9 cellular contexts compared by ENCODE assay signal in the genomic region with DNA sequence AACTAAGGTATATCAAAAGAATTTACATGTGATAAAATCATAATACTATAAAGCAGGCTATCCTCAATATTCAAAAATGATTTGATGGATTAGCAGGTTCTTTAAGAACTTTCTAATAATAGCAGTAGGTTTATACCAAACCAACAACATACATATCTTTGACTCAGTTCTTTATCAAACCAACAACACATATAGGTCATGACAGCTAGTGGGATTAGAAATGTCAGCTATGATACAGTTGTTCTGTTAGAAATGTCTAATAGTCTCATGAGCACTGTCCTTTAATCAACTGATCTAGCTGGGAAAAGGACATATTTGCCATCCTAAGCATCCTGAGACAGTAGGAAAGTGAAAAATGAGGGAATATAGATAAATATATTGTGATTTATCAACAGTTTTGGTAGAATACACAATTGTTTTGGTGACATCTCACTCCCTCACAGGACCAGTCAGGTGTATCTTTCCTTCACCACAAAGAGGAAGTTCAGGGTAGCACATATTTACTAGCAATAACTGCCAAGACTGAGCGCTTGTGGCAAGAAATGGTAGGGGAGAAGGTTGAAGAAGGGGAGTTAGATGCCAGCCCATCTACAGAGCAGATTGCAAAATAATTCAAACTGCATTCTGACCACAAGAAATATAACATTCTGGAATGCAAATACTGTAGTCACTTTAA.
A peak's percentile ranks its signal among the peaks of the same experiment; 100 is the strongest.
DNase-seq lines count a peak whose midpoint lies in the region; ATAC-seq and TF ChIP-seq lines count a peak whose summit lies in the region.
"Had no signal": no experiment of that assay in that cellular context is flagged by ENCODE, and none has a peak within 500 bp of the region (broad histone marks: within the 10 kb centered on the region; RNA-seq: fewer than 3 reads in every experiment).

No MANE protein-coding gene starts in this region.

- no peak for TF ChIP-seq CTCF in VCaP (conservative IDR thresholded peaks at IDR 0.05)
- TF ChIP-seq CTCF in A673 (conservative IDR thresholded peaks at IDR 0.05; ENCODE audit: low read depth, low read length): no peak

- no peaks in the 10 kb centered on the region for H3K27me3 ChIP-seq in BLaER1
- no peaks in the 10 kb centered on the region for H3K27me3 ChIP-seq in A673 (replicated peaks; ENCODE audit: insufficient read depth, low read depth, low read length, poor library complexity)

- DNase-seq in GM19238 (ENCODE audit: insufficient read length, low spot score) (peak; percentile 24), mesenteric fat pad (ENCODE audit: low spot score) (no peak), NCI-H1930 (lab: John Stamatoyannopoulos, UW) (no peak), NCI-H1092 (lab: John Stamatoyannopoulos, UW) (no peak), A673 (ENCODE audit: low spot score) (no peak)

- no TSS peak for BruUV-seq in A673 (replicated peaks; lab: Mats Ljungman, UMichigan)

- H3K9ac ChIP-seq in BLaER1: no peak overlapping the region

- peaks cover 12% of the 10 kb centered on the region; the same call in 1 of the 2 replicates for H4K20me1 ChIP-seq in BLaER1

- H3K36me3 ChIP-seq in BLaER1 (peaks cover 26% of the 10 kb centered on the region), A673 (ENCODE audit: insufficient read depth, low read length, poor library complexity, severe bottlenecking) (peaks cover 18% of the 10 kb centered on the region)

- H3K27ac ChIP-seq in BLaER1: no peak overlapping the region
- peak overlapping the region; percentile 22 for H3K27ac ChIP-seq in VCaP
- H3K27ac ChIP-seq in A673 (ENCODE audit: low read depth, low read length, poor library complexity, severe bottlenecking): no peak overlapping the region
- H3K27ac ChIP-seq: SK-N-MC had no signal

- peak overlapping the region; percentile 59 for H3K4me2 ChIP-seq in BLaER1

- H3K9me3 ChIP-seq in BLaER1 (peaks cover 3% of the 10 kb centered on the region; the same call in 1 of the 2 replicates), A673 (ENCODE audit: low read depth, low read length, poor library complexity, severe bottlenecking) (no peaks in the 10 kb centered on the region)

- POLR2A ChIA-PET in A673 (lab: Charles Lee; ENCODE audit: low non-redundant PET): no interaction called here

- intact Hi-C loops in A673 (cut with micrococcal nuclease; ENCODE audit: unreplicated experiment): no loop called here

- CTCF ChIA-PET in A673 (lab: Charles Lee): interaction anchor here (0.5 kb wide), 1 partner anchor 135 kb away, joined by 11 read pairs; no protein-coding TSS in a partner anchor

- peak; percentile 58 for ATAC-seq in HG03159 (IDR thresholded peaks at IDR 0.05; ENCODE audit: unreplicated experiment)

- H3K4me3 ChIP-seq in BLaER1 (no peak overlapping the region), A673 (ENCODE audit: low read depth, low read length, poor library complexity, severe bottlenecking) (no peak overlapping the region)
- H3K4me3 ChIP-seq: SK-N-MC had no signal

- H3K4me1 ChIP-seq in BLaER1 (peaks cover 58% of the 10 kb centered on the region), A673 (ENCODE audit: insufficient read depth, low read length, poor library complexity, severe bottlenecking) (peaks cover 31% of the 10 kb centered on the region)
